ENCODE assay signal across 34 cellular contexts in genomic region chr16:54090602-54091001, GRCh38.
"Had no signal": no experiment of that assay in that cellular context is flagged by ENCODE, and none has a peak within 500 bp of the region (broad histone marks: within the 10 kb centered on the region; RNA-seq: fewer than 3 reads in every experiment).

No MANE protein-coding gene starts in this region.

- H3K4me2 ChIP-seq: KMS-11 had no signal

- DNase-seq: Karpas-422, Kasumi-1, MG63, MM.1S, MV-4-11, NCI-H1048, NCI-H1092, NCI-H1092 treated with DMSO at 0.1 percent for 48 hours, NCI-H1105, NCI-H1105 treated with DMSO at 0.1 percent for 48 hours, NCI-H1417, NCI-H1417 treated with DMSO at 0.1 percent for 48 hours, NCI-H1436, NCI-H1436 treated with DMSO at 0.1 percent for 48 hours, NCI-H146, NCI-H1694, NCI-H1694 treated with DMSO at 0.1 percent for 48 hours, NCI-H187, NCI-H187 treated with DMSO at 0.1 percent for 48 hours, NCI-H1930, NCI-H2029, NCI-H2029 treated with DMSO at 0.1 percent for 48 hours, NCI-H2081, NCI-H2081 treated with DMSO at 0.1 percent for 48 hours, NCI-H2107, NCI-H2171, NCI-H2171 treated with DMSO at 0.1 percent for 48 hours, NCI-H2227 treated with DMSO at 0.1 percent for 48 hours, NCI-H226, NCI-H345, NCI-H446, NCI-H446 treated with DMSO at 0.1 percent for 48 hours, NCI-H510A had no signal

- H3K27me3 ChIP-seq: MG63 had no signal

- H3K36me3 ChIP-seq: MG63 had no signal

- H3K4me3 ChIP-seq: MG63 had no signal

- H3K9ac ChIP-seq: KMS-11 had no signal

- H3K27ac ChIP-seq: KMS-11 had no signal

- H3K9me3 ChIP-seq: MG63 had no signal
